8 cellular contexts compared by ENCODE assay signal in genomic region chr17:3535253-3535995, GRCh38. TPM values are rescaled to one million over a fixed set of nuclear protein-coding genes. Genes with fewer than 3 reads are reported as not detected.
DNase-seq lines count a peak whose midpoint lies in the region; ATAC-seq, FAIRE-seq and TF ChIP-seq lines count a peak whose summit lies in the region.

No MANE protein-coding gene starts in this region.

- peak overlapping the region; percentile 96 for H3K27ac ChIP-seq in caudate nucleus (ENCODE audit: low read depth, low read length)
- peak overlapping the region in 1 of 2 donors; percentile 4 for H3K27ac ChIP-seq in small intestine (ENCODE audit: low read depth in 1 of 2, low read length in 1 of 2)

- no peaks in the 10 kb centered on the region for H3K36me3 ChIP-seq in small intestine (ENCODE audit: control insufficient read depth in 2 of 2, insufficient read depth in 2 of 2, low read length in 2 of 2)
- H3K36me3 ChIP-seq in MG63 = no peaks in the 10 kb centered on the region

- no peaks in the 10 kb centered on the region for H3K4me1 ChIP-seq in small intestine (ENCODE audit: control insufficient read depth in 2 of 2, insufficient read depth in 1 of 2, low read depth in 1 of 2, low read length in 1 of 2)

- no peaks in the 10 kb centered on the region for H3K27me3 ChIP-seq in small intestine (ENCODE audit: control insufficient read depth in 2 of 2, insufficient read depth in 2 of 2, low read length in 2 of 2)
- no peaks in the 10 kb centered on the region for H3K27me3 ChIP-seq in MG63

- WGBS in small intestine, 3 donors = 2 to 4% (median 4%) methylated on average over 42 to 44 of the region's 44 CpGs

- TF ChIP-seq CTCF in WI38 (IDR thresholded peaks at IDR 0.05; ENCODE audit: low read depth, low read length) = peak; percentile 43; the same call in 1 of the 2 replicates

- H3K4me3 ChIP-seq in WI38 (ENCODE audit: low read depth, low read length) = peak overlapping the region; percentile 32
- H3K4me3 ChIP-seq in small intestine (ENCODE audit: low read depth in 1 of 2, low read length in 2 of 2) = peak overlapping the region in 1 of 2 donors; percentile 29
- H3K4me3 ChIP-seq in MG63 = no peak overlapping the region

- no peaks in the 10 kb centered on the region for H3K9me3 ChIP-seq in small intestine (ENCODE audit: control insufficient read depth, low read depth)
- no peaks in the 10 kb centered on the region for H3K9me3 ChIP-seq in MG63

- DNase-seq in C1 segment of cervical spinal cord (lab: John Stamatoyannopoulos, UW) (peak in 13 of 14 donors; percentile 18 to 80 (median 49)), caudate nucleus (lab: John Stamatoyannopoulos, UW) (peak in 57 of 61 donors; percentile 35 to 84 (median 66)), iris pigment epithelial cell (ENCODE audit: low read depth) (peak; percentile 79), small intestine (peak; percentile 31), MG63 (no peak)

- no peak for FAIRE-seq in small intestine (lab: Jason Lieb, UNC)

- ATAC-seq in HG02981 (IDR thresholded peaks at IDR 0.05; ENCODE audit: unreplicated experiment) = peak; percentile 71
- no peak for ATAC-seq in GM21381 (IDR thresholded peaks at IDR 0.05; ENCODE audit: unreplicated experiment)

RNA-seq across cellular contexts. Expression of gene TRPV3, which starts 22.2 kb away (rescaled TPM):
- polyA plus RNA-seq in small intestine = 1 to 10 TPM; 1.1 to 9.4 (median 5.4) TPM
- 0.07 TPM in 1 of 2 replicates, not detected in the other for total RNA-seq in MG63 (2014; rRNA removed; shearing (Covaris generic); ENCODE audit: low replicate concordance)

RNA-seq across cellular contexts. Expression of gene ASPA, which starts 59.6 kb away (rescaled TPM):
- 1 to 10 TPM; 2.2 to 8.1 (median 5.4) TPM for polyA plus RNA-seq in small intestine
- total RNA-seq in MG63 (2014; rRNA removed; shearing (Covaris generic); ENCODE audit: low replicate concordance) = 0.30 TPM in 1 of 2 replicates, not detected in the other
